Comparison of ENCODE assay signal across 8 cellular contexts in genomic region chr10:79127151-79127961, GRCh38. TPM values are rescaled to one million over a fixed set of nuclear protein-coding genes. Genes with fewer than 3 reads are reported as not detected.
A peak's percentile ranks its signal among the peaks of the same experiment; 100 is the strongest.
DNase-seq lines count a peak whose midpoint lies in the region; ATAC-seq, FAIRE-seq and TF ChIP-seq lines count a peak whose summit lies in the region.

No MANE protein-coding gene starts in this region.

- POLR2A ChIA-PET in BJ (lab: Charles Lee), result no interaction called here

- CTCF ChIA-PET in BJ (lab: Yijun Ruan, JAX), result interaction anchor here (1.9 to 5.2 kb wide), 2 partner anchors 10 to 69 kb away, joined by 7 to 29 read pairs; no protein-coding TSS in a partner anchor

- WGBS in mesodermal cell (ENCODE audit: insufficient coverage in 2 of 2), 2 experiments, result 68 to 73% methylated on average over 9 to 14 of the region's 16 CpGs

- H3K27me3 ChIP-seq in BJ (ENCODE audit: control insufficient read depth, insufficient read depth, low read length) (no peaks in the 10 kb centered on the region), bronchial epithelial cell (ENCODE audit: control insufficient read depth, insufficient read depth, low read length) (no peaks in the 10 kb centered on the region)

- FAIRE-seq in bronchial epithelial cell (lab: Jason Lieb, UNC), result no peak

- H3K9me3 ChIP-seq in mesodermal cell (ENCODE audit: control insufficient read depth, low read length), result no peaks in the 10 kb centered on the region

- no peak overlapping the region for H3K4me3 Mint-ChIP-seq in activated naive CD8-positive, alpha-beta T cell treated with anti-CD3 and anti-CD28 coated beads, Interleukin-2, amount 50 U/mL, for 24 hours

- H3K9me3 Mint-ChIP-seq in activated naive CD8-positive, alpha-beta T cell treated with anti-CD3 and anti-CD28 coated beads, Interleukin-2, amount 50 U/mL, for 24 hours, result no peaks in the 10 kb centered on the region

- TF ChIP-seq CTCF in BJ (IDR thresholded peaks at IDR 0.05; ENCODE audit: insufficient read depth, low read depth, low read length), result 0 out of 2 replicates have a peak, but pooled peaks have one; percentile 4
- TF ChIP-seq CTCF in bronchial epithelial cell (IDR thresholded peaks at IDR 0.05; ENCODE audit: insufficient read depth, low read length, severe bottlenecking), result peak; percentile 13

- peaks cover 25% of the 10 kb centered on the region for H3K36me3 ChIP-seq in BJ (ENCODE audit: control insufficient read depth, insufficient read depth, low read length)
- H3K36me3 ChIP-seq in bronchial epithelial cell (ENCODE audit: control insufficient read depth, insufficient read depth, low read length), result peaks cover 18% of the 10 kb centered on the region
- peaks cover 70% of the 10 kb centered on the region for H3K36me3 ChIP-seq in mesodermal cell (ENCODE audit: control insufficient read depth, insufficient read depth, low read length)

- no peaks in the 10 kb centered on the region for H3K36me3 Mint-ChIP-seq in activated naive CD8-positive, alpha-beta T cell treated with anti-CD3 and anti-CD28 coated beads, Interleukin-2, amount 50 U/mL, for 24 hours (ENCODE audit: low read depth)

- H3K27ac ChIP-seq in mesodermal cell (ENCODE audit: low read depth, low read length, severe bottlenecking), result peak overlapping the region; percentile 59

- no peak overlapping the region for H3K27ac Mint-ChIP-seq in activated naive CD8-positive, alpha-beta T cell treated with anti-CD3 and anti-CD28 coated beads, Interleukin-2, amount 50 U/mL, for 24 hours

- peaks cover 15% of the 10 kb centered on the region for H3K4me1 Mint-ChIP-seq in activated naive CD8-positive, alpha-beta T cell treated with anti-CD3 and anti-CD28 coated beads, Interleukin-2, amount 50 U/mL, for 24 hours

- H3K4me3 ChIP-seq in BJ (ENCODE audit: low read depth, low read length) (no peak overlapping the region), bronchial epithelial cell (ENCODE audit: low read depth, low read length) (no peak overlapping the region), mesodermal cell (ENCODE audit: extremely low read depth, insufficient read depth, low read length, poor library complexity, severe bottlenecking) (no peak overlapping the region)

- no peak for ATAC-seq in activated naive CD8-positive, alpha-beta T cell treated with anti-CD3 and anti-CD28 coated beads, Interleukin-2, amount 50 U/mL, for 24 hours
- no peak for ATAC-seq in HG02610 (IDR thresholded peaks at IDR 0.05; ENCODE audit: unreplicated experiment)

- DNase-seq in BJ (ENCODE audit: low read depth) (no peak), M059J (ENCODE audit: low read depth) (peak; percentile 87), bronchial epithelial cell (ENCODE audit: low read depth) (peak; percentile 72), activated T-cell treated with anti-CD3 and anti-CD28 coated beads for 4 hours (no peak)
- no peak for DNase-seq in activated naive CD8-positive, alpha-beta T cell treated with anti-CD3 and anti-CD28 coated beads, Interleukin-2, amount 50 U/mL, for 24 hours
- no peak for DNase-seq in stimulated activated naive CD4-positive, alpha-beta T cell treated with Interleukin-2 at 50 U/mL for 16 hours (lab: John Stamatoyannopoulos, UW)

- H3K27me3 Mint-ChIP-seq in activated naive CD8-positive, alpha-beta T cell treated with anti-CD3 and anti-CD28 coated beads, Interleukin-2, amount 50 U/mL, for 24 hours, result no peaks in the 10 kb centered on the region

- peaks cover 72% of the 10 kb centered on the region for H3K4me1 ChIP-seq in mesodermal cell (ENCODE audit: control insufficient read depth, insufficient read depth, low read length, poor library complexity, severe bottlenecking)

RNA-seq across cellular contexts. Expression of gene ZMIZ1, which starts 58.6 kb away (rescaled TPM):
- 5.6 and 13.0 TPM in 2 replicates for polyA plus RNA-seq in BJ (2011; rRNA removed)
- 13.1 and 19.3 TPM in 2 replicates for polyA minus RNA-seq in BJ (2011; rRNA and poly(A)+ RNA removed)
- total RNA-seq in M059J (2014; rRNA removed; shearing (Covaris generic)), result 21.9 and 47.2 TPM in 2 replicates
- total RNA-seq in bronchial epithelial cell, result 6.3 and 9.0 TPM in 2 replicates
- polyA plus RNA-seq in mesodermal cell (2013, experiment 1 of 2), result 53.5 TPM
- 52.9 TPM for polyA plus RNA-seq in mesodermal cell (2013, experiment 2 of 2)

Comparison
In these comparisons a context has a peak if more than half of its experiments do, and no peak if none do; other contexts are left out.
1. DNase-seq: peak in M059J (single experiment) and bronchial epithelial cell (single experiment); none in BJ (single experiment), activated naive CD8-positive, alpha-beta T cell treated with anti-CD3 and anti-CD28 coated beads, Interleukin-2, amount 50 U/mL, for 24 hours (single experiment), stimulated activated naive CD4-positive, alpha-beta T cell treated with Interleukin-2 at 50 U/mL for 16 hours (single experiment) and activated T-cell treated with anti-CD3 and anti-CD28 coated beads for 4 hours (single experiment).